ENCODE assay signal across 34 cellular contexts in the genomic region with DNA sequence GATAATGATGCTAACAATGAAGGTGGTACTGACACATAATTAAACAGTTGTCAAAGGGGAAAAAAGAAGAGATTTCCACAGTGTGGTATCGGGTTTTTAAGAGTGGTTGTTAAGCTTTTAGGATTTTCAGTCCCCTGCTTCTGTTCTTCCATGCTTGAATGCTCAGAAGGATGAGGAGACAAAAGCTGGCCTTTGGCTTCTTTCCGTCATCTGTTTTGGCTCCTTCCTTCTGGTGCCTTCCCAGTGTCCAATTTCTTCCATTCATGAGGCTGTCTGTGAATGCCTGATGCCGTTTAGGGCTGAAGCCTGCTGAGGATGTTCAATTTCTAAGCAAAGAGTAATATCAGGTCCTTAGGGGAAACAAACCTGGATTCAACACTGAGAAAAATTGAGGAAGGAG.
"Had no signal": no experiment of that assay in that cellular context is flagged by ENCODE, and none has a peak within 500 bp of the region (broad histone marks: within the 10 kb centered on the region; RNA-seq: fewer than 3 reads in every experiment).

No MANE protein-coding gene starts in this region.

- H3K4me3 Mint-ChIP-seq: activated B cell treated with CpG ODN at 0.5 μM for 24 hours; activated CD8-positive, alpha-beta memory T cell treated with anti-CD3 and anti-CD28 coated beads, Interleukin-2, amount 10 ng/mL, durations not matched to agents 7 days and 5 days; activated CD8-positive, alpha-beta T cell treated with anti-CD3 and anti-CD28 coated beads for 36 hours; activated naive CD4-positive, alpha-beta T cell treated with anti-CD3 and anti-CD28 coated beads for 36 hours; activated naive CD4-positive, alpha-beta T cell treated with anti-CD3 and anti-CD28 coated beads, Interleukin-2, amount 50 U/mL, for 24 hours; activated naive CD8-positive, alpha-beta T cell treated with anti-CD3 and anti-CD28 coated beads for 36 hours; activated naive CD8-positive, alpha-beta T cell treated with anti-CD3 and anti-CD28 coated beads, Interleukin-2, amount 50 U/mL, for 24 hours; activated T-helper 1 cell treated with anti-CD3 and anti-CD28 coated beads, Interleukin-12 subunit alpha, Interleukin-12 subunit beta, Interleukin-2, Interleukin-4 antibody, amounts not matched to agents 30 ng/mL and 10 ng/mL and 1 ng/mL, durations not matched to agents 14 hours and 24 hours and 36 hours; effector memory CD8-positive, alpha-beta T cell; T-cell; T-helper 1 cell treated with Interleukin-12 subunit alpha and Interleukin-12 subunit beta and Interleukin-4 antibody, amounts not matched to agents 30 μg/mL and 1 μg/mL, for 36 hours had no signal

- H3K4me3 ChIP-seq: adrenal gland, body of pancreas, esophagus squamous epithelium, gastroesophageal sphincter, heart right ventricle had no signal

- H3K27ac ChIP-seq: adrenal gland, body of pancreas, epithelial cell of prostate, esophagus squamous epithelium, gastroesophageal sphincter, heart right ventricle, WERI-Rb-1 had no signal

- DNase-seq: activated B cell treated with CpG ODN at 0.5 μM for 24 hours; activated CD4-positive, alpha-beta T cell treated with anti-CD3 and anti-CD28 coated beads for 48 hours; activated CD4-positive, alpha-beta T cell treated with anti-CD3 and anti-CD28 coated beads, Interleukin-2, amount 50 U/mL, for 1 hour; activated CD4-positive, alpha-beta T cell treated with anti-CD3 and anti-CD28 coated beads, Interleukin-2, amount 50 U/mL, for 48 hours; activated CD8-positive, alpha-beta memory T cell treated with anti-CD3 and anti-CD28 coated beads, Interleukin-2, amount 10 ng/mL, durations not matched to agents 7 days and 5 days; activated CD8-positive, alpha-beta memory T cell treated with anti-CD3 and anti-CD28 coated beads, Interleukin-2, amount 50 U/mL, for 4 hours; activated CD8-positive, alpha-beta T cell treated with anti-CD3 and anti-CD28 coated beads for 36 hours; activated effector memory CD4-positive, alpha-beta T cell treated with anti-CD3 and anti-CD28 coated beads, Interleukin-2, amount 50 U/mL, for 16 hours; activated naive CD4-positive, alpha-beta T cell treated with anti-CD3 and anti-CD28 coated beads for 36 hours; activated naive CD8-positive, alpha-beta T cell treated with anti-CD3 and anti-CD28 coated beads for 36 hours; activated naive CD8-positive, alpha-beta T cell treated with anti-CD3 and anti-CD28 coated beads, Interleukin-2, amount 50 U/mL, for 24 hours; activated T-cell treated with anti-CD3 and anti-CD28 coated beads, Interleukin-2, amount 50 U/mL, for 1 hour; activated T-cell treated with anti-CD3 and anti-CD28 coated beads, Interleukin-2, amount 50 U/mL, for 48 hours; adrenal gland; amygdala; aorta; body of pancreas; caudate nucleus; cortex of kidney; dermis blood vessel endothelial cell; effector CD4-positive, alpha-beta T cell; effector memory CD8-positive, alpha-beta T cell; esophagus squamous epithelium; foreskin melanocyte; heart right ventricle; T-cell; T-helper 9 cell; WERI-Rb-1 had no signal

- H3K36me3 ChIP-seq: adrenal gland, esophagus squamous epithelium, gastroesophageal sphincter, heart right ventricle, WERI-Rb-1 had no signal

- H3K9me3 ChIP-seq: adrenal gland, body of pancreas, esophagus squamous epithelium, heart right ventricle had no signal

- H3K4me1 Mint-ChIP-seq: activated B cell treated with CpG ODN at 0.5 μM for 24 hours; activated CD8-positive, alpha-beta memory T cell treated with anti-CD3 and anti-CD28 coated beads, Interleukin-2, amount 10 ng/mL, durations not matched to agents 7 days and 5 days; activated naive CD4-positive, alpha-beta T cell treated with anti-CD3 and anti-CD28 coated beads, Interleukin-2, amount 50 U/mL, for 24 hours; activated naive CD8-positive, alpha-beta T cell treated with anti-CD3 and anti-CD28 coated beads for 36 hours; activated naive CD8-positive, alpha-beta T cell treated with anti-CD3 and anti-CD28 coated beads, Interleukin-2, amount 50 U/mL, for 24 hours; T-cell had no signal

- H3K27me3 Mint-ChIP-seq: activated CD8-positive, alpha-beta memory T cell treated with anti-CD3 and anti-CD28 coated beads, Interleukin-2, amount 10 ng/mL, durations not matched to agents 7 days and 5 days; activated naive CD4-positive, alpha-beta T cell treated with anti-CD3 and anti-CD28 coated beads, Interleukin-2, amount 50 U/mL, for 24 hours had no signal

- H3K9me3 Mint-ChIP-seq: activated T-helper 2 cell treated with anti-CD3 and anti-CD28 coated beads, Interferon-gamma antibody, Interleukin-2, Interleukin-4, amounts not matched to agents 10 μg/mL and 5 μg/mL and 100 μg/mL, durations not matched to agents 14 hours and 24 hours and 36 hours; effector memory CD8-positive, alpha-beta T cell; T-helper 1 cell treated with Interleukin-12 subunit alpha and Interleukin-12 subunit beta and Interleukin-4 antibody, amounts not matched to agents 30 μg/mL and 1 μg/mL, for 36 hours had no signal

- H3K36me3 Mint-ChIP-seq: activated CD8-positive, alpha-beta memory T cell treated with anti-CD3 and anti-CD28 coated beads, Interleukin-2, amount 10 ng/mL, durations not matched to agents 7 days and 5 days; activated naive CD4-positive, alpha-beta T cell treated with anti-CD3 and anti-CD28 coated beads, Interleukin-2, amount 50 U/mL, for 24 hours; T-cell had no signal

- H3K27ac Mint-ChIP-seq: activated B cell treated with CpG ODN at 0.5 μM for 24 hours; activated CD8-positive, alpha-beta memory T cell treated with anti-CD3 and anti-CD28 coated beads, Interleukin-2, amount 10 ng/mL, durations not matched to agents 7 days and 5 days; activated CD8-positive, alpha-beta T cell treated with anti-CD3 and anti-CD28 coated beads for 36 hours; activated naive CD4-positive, alpha-beta T cell treated with anti-CD3 and anti-CD28 coated beads for 36 hours; activated naive CD4-positive, alpha-beta T cell treated with anti-CD3 and anti-CD28 coated beads, Interleukin-2, amount 50 U/mL, for 24 hours; activated naive CD8-positive, alpha-beta T cell treated with anti-CD3 and anti-CD28 coated beads for 36 hours; activated naive CD8-positive, alpha-beta T cell treated with anti-CD3 and anti-CD28 coated beads, Interleukin-2, amount 50 U/mL, for 24 hours; activated T-helper 1 cell treated with anti-CD3 and anti-CD28 coated beads, Interleukin-12 subunit alpha, Interleukin-12 subunit beta, Interleukin-2, Interleukin-4 antibody, amounts not matched to agents 30 ng/mL and 10 ng/mL and 1 ng/mL, durations not matched to agents 14 hours and 24 hours and 36 hours; activated T-helper 2 cell treated with anti-CD3 and anti-CD28 coated beads, Interferon-gamma antibody, Interleukin-2, Interleukin-4, amounts not matched to agents 10 μg/mL and 5 μg/mL and 100 μg/mL, durations not matched to agents 14 hours and 24 hours and 36 hours; effector memory CD8-positive, alpha-beta T cell; T-cell; T-helper 1 cell treated with Interleukin-12 subunit alpha and Interleukin-12 subunit beta and Interleukin-4 antibody, amounts not matched to agents 30 μg/mL and 1 μg/mL, for 36 hours had no signal

- H3K4me1 ChIP-seq: adrenal gland, body of pancreas, esophagus squamous epithelium, gastroesophageal sphincter, heart right ventricle had no signal

- H3K27me3 ChIP-seq: adrenal gland, body of pancreas, esophagus squamous epithelium, gastroesophageal sphincter had no signal
